8 cellular contexts compared by ENCODE assay signal in genomic region chr11:133821776-133822175, GRCh38. TPM values are rescaled to one million over a fixed set of nuclear protein-coding genes. Genes with fewer than 3 reads are reported as not detected.
A peak's percentile ranks its signal among the peaks of the same experiment; 100 is the strongest.
DNase-seq lines count a peak whose midpoint lies in the region; ATAC-seq, FAIRE-seq and TF ChIP-seq lines count a peak whose summit lies in the region.

No MANE protein-coding gene starts in this region.

- FAIRE-seq in GM12878 (lab: Jason Lieb, UNC) = no peak

- in situ Hi-C loops in GM12878 (cut with MboI) = no loop called here

- TF ChIP-seq EP300 in GM12878 (IDR thresholded peaks at IDR 0.05; ENCODE audit: borderline replicate concordance in 1 of 2, control insufficient read depth in 1 of 2, low read depth in 2 of 2, low read length in 2 of 2) = no peak

- no peaks in the 10 kb centered on the region for H3K9me3 ChIP-seq in GM12878 (replicated peaks; ENCODE audit: control insufficient read depth, insufficient read depth, low read length)

- H3K27me3 Mint-ChIP-seq in activated T-cell treated with anti-CD3 and anti-CD28 coated beads, Interleukin-2, amount 50 U/mL, for 72 hours (ENCODE audit: low read depth) = peaks cover 16% of the 10 kb centered on the region
- peaks cover 8% of the 10 kb centered on the region for H3K27me3 Mint-ChIP-seq in activated T-cell treated with anti-CD3 and anti-CD28 coated beads, Interleukin-2, amount 50 U/mL, for 4 hours (ENCODE audit: low read depth)

- RAD21 ChIA-PET in GM12878 (lab: Charles Lee; ENCODE audit: unreplicated experiment) = interaction anchor here (1.0 to 1.9 kb wide), 3 partner anchors 14 to 687 kb away, joined by 4 to 11 read pairs (median 6); no protein-coding TSS in a partner anchor

- peak; percentile 61 for TF ChIP-seq RAD21 in GM12878 (IDR thresholded peaks at IDR 0.05; ENCODE audit: insufficient read depth, low read depth, low read length)

- peak; percentile 34 to 37 for DNase-seq in activated T-cell treated with anti-CD3 and anti-CD28 coated beads, Interleukin-2, amount 50 U/mL, for 72 hours
- no peak for DNase-seq in activated T-cell treated with anti-CD3 and anti-CD28 coated beads, Interleukin-2, amount 50 U/mL, for 4 hours
- peak; percentile 15 for DNase-seq in NCI-H2196 treated with DMSO at 0.1 percent for 48 hours (lab: John Stamatoyannopoulos, UW; ENCODE audit: unreplicated experiment)
- no peak for DNase-seq in GM12878 (ENCODE audit: low read depth, low spot score)
- DNase-seq in kidney tubule cell (ENCODE audit: low spot score) = peak; percentile 47
- no peak for DNase-seq in activated CD4-positive, CD25-positive, alpha-beta regulatory T cell treated with anti-CD3 and anti-CD28 coated beads, Interleukin-2, amount 50 U/mL, for 72 hours

- TF ChIP-seq CTCF in GM12878 (IDR thresholded peaks at IDR 0.05 in 2 of 3, conservative IDR thresholded peaks at IDR 0.05 in 1 of 3; ENCODE audit: control insufficient read depth in 2 of 3, extremely low read depth in 1 of 3, insufficient read depth in 1 of 3, low read depth in 3 of 3, low read length in 3 of 3) = peak; percentile 61 to 72 (median 71)

- CTCF ChIA-PET in GM12878 (lab: Yijun Ruan, JAX) = interaction anchor here (0.6 to 1.8 kb wide), 12 partner anchors 13 to 742 kb away, joined by 3 to 22 read pairs (median 3); no protein-coding TSS in a partner anchor

- H3K4me2 ChIP-seq in GM12878 (ENCODE audit: control insufficient read depth, insufficient read depth) = no peak overlapping the region

- H3K4me3 ChIP-seq in GM12878 = no peak overlapping the region

- no peak overlapping the region for H2AFZ ChIP-seq in GM12878 (ENCODE audit: control insufficient read depth, low read depth, low read length)

- H3K9me3 Mint-ChIP-seq in activated T-cell treated with anti-CD3 and anti-CD28 coated beads, Interleukin-2, amount 50 U/mL, for 72 hours = no peaks in the 10 kb centered on the region
- no peaks in the 10 kb centered on the region for H3K9me3 Mint-ChIP-seq in activated T-cell treated with anti-CD3 and anti-CD28 coated beads, Interleukin-2, amount 50 U/mL, for 4 hours

- H3K4me1 ChIP-seq in GM12878 (ENCODE audit: control insufficient read depth, insufficient read depth, low read length) = no peaks in the 10 kb centered on the region

- SMC1A ChIA-PET in GM12878 (lab: Charles Lee; ENCODE audit: uncharacterized antibody, unreplicated experiment) = interaction anchor here (0.8 to 1.6 kb wide), 3 partner anchors 677 to 696 kb away, joined by 3 to 15 read pairs (median 4); no protein-coding TSS in a partner anchor

- no TSS peak for BruUV-seq in GM12878 (replicated peaks; lab: Mats Ljungman, UMichigan)

- no peak overlapping the region for H3K4me3 Mint-ChIP-seq in activated T-cell treated with anti-CD3 and anti-CD28 coated beads, Interleukin-2, amount 50 U/mL, for 72 hours
- no peak overlapping the region for H3K4me3 Mint-ChIP-seq in activated T-cell treated with anti-CD3 and anti-CD28 coated beads, Interleukin-2, amount 50 U/mL, for 4 hours

- no peak overlapping the region for H3K27ac ChIP-seq in GM12878 (ENCODE audit: control insufficient read depth, insufficient read depth)

- H3K27ac Mint-ChIP-seq in activated T-cell treated with anti-CD3 and anti-CD28 coated beads, Interleukin-2, amount 50 U/mL, for 72 hours = no peak overlapping the region

- H3K79me2 ChIP-seq in GM12878 (ENCODE audit: control insufficient read depth, insufficient read depth, low read length) = no peaks in the 10 kb centered on the region

- H3K27me3 ChIP-seq in GM12878 (replicated peaks in 1 of 2; ENCODE audit: control insufficient read depth in 2 of 2, insufficient read depth in 2 of 2, low read length in 1 of 2) = no peaks in the 10 kb centered on the region; a peak in 1 of 4 replicates

- peak in 1 of 2 donors; percentile 58 for ATAC-seq in activated T-cell treated with anti-CD3 and anti-CD28 coated beads, Interleukin-2, amount 50 U/mL, for 72 hours (replicated peaks in 1 of 2)
- no peak for ATAC-seq in activated T-cell treated with anti-CD3 and anti-CD28 coated beads, Interleukin-2, amount 50 U/mL, for 4 hours
- peak; percentile 60 for ATAC-seq in HG02623 (IDR thresholded peaks at IDR 0.05; ENCODE audit: unreplicated experiment)
- ATAC-seq in GM12878 = peak; percentile 83
- no peak for ATAC-seq in GM19324 (IDR thresholded peaks at IDR 0.05; ENCODE audit: low FRiP score, unreplicated experiment)

- H3K36me3 Mint-ChIP-seq in activated T-cell treated with anti-CD3 and anti-CD28 coated beads, Interleukin-2, amount 50 U/mL, for 72 hours (ENCODE audit: insufficient read depth in 2 of 2) = no peaks in the 10 kb centered on the region
- no peaks in the 10 kb centered on the region for H3K36me3 Mint-ChIP-seq in activated T-cell treated with anti-CD3 and anti-CD28 coated beads, Interleukin-2, amount 50 U/mL, for 4 hours (ENCODE audit: insufficient read depth)

- H3K4me1 Mint-ChIP-seq in activated T-cell treated with anti-CD3 and anti-CD28 coated beads, Interleukin-2, amount 50 U/mL, for 72 hours (ENCODE audit: low read depth) = no peaks in the 10 kb centered on the region
- H3K4me1 Mint-ChIP-seq in activated T-cell treated with anti-CD3 and anti-CD28 coated beads, Interleukin-2, amount 50 U/mL, for 4 hours (ENCODE audit: low read depth) = no peaks in the 10 kb centered on the region

- no peak overlapping the region for H3K9ac ChIP-seq in GM12878 (ENCODE audit: control insufficient read depth, insufficient read depth, low read length)

- no peak for TF ChIP-seq POLR2A in GM12878 (IDR thresholded peaks at IDR 0.05; ENCODE audit: low read depth, low read length)

- no peaks in the 10 kb centered on the region; the same call in 1 of the 2 replicates for H4K20me1 ChIP-seq in GM12878 (ENCODE audit: control insufficient read depth, insufficient read depth)

- intact Hi-C loops in GM12878 (cut with micrococcal nuclease; ENCODE audit: unreplicated experiment) = loop anchor here (1.0 to 5.0 kb wide), 2 partner anchors 687 to 744 kb away; no protein-coding TSS in a partner anchor

- WGBS in GM12878 (ENCODE audit: insufficient coverage, insufficient replicate concordance, low lambda C conversion rate, missing lambda C conversion rate) = 24% methylated on average over 8 of the region's 8 CpGs

- POLR2A ChIA-PET in GM12878 (lab: Charles Lee) = no interaction called here

- H3K36me3 ChIP-seq in GM12878 (ENCODE audit: control insufficient read depth in 2 of 2, insufficient read depth in 2 of 2, low read length in 1 of 2) = no peaks in the 10 kb centered on the region

TF ChIP-seq in GM12878, 131 proteins besides CTCF, POLR2A, EP300 and RAD21:
- TF ChIP-seq NFYA (IDR thresholded peaks at IDR 0.05; ENCODE audit: borderline replicate concordance, low read depth, low read length) = no peak
- peak; percentile 34; the same call in 1 of the 2 replicates for TF ChIP-seq SMC3 (IDR thresholded peaks at IDR 0.05; ENCODE audit: borderline replicate concordance, low read length)

RNA-seq across cellular contexts. Expression of gene SPATA19, which starts 23.5 kb away (rescaled TPM):
- not detected for total RNA-seq in activated T-cell treated with anti-CD3 and anti-CD28 coated beads, Interleukin-2, amount 50 U/mL, for 72 hours
- not detected for total RNA-seq in activated T-cell treated with anti-CD3 and anti-CD28 coated beads, Interleukin-2, amount 50 U/mL, for 4 hours
- not detected in 2 replicates for total RNA-seq in GM12878 (2013; cell fraction: nucleolus; rRNA removed)
- total RNA-seq in GM12878 (2014; rRNA removed) = not detected in 2 replicates
- not detected in 2 replicates for total RNA-seq in GM12878 (2014; rRNA removed; fragmentation: Illumina TruSeq; extraction: Trizol)
- not detected in 2 replicates for total RNA-seq in GM12878 (2021)
- not detected for polyA plus RNA-seq in GM12878 (2011; ENCODE audit: low read depth)
- not detected in 2 replicates for polyA plus RNA-seq in GM12878 (2011; rRNA removed)
- not detected in 2 replicates for polyA plus RNA-seq in GM12878 (2011; cell fraction: cytosol; rRNA removed)
- not detected in 2 replicates for polyA plus RNA-seq in GM12878 (2011; cell fraction: nucleus; rRNA removed)
- not detected in 2 replicates for polyA plus RNA-seq in GM12878 (2012)
- polyA plus RNA-seq in GM12878 (2014; fragmentation: Illumina TruSeq; extraction: Trizol) = not detected in 2 replicates
- not detected for polyA plus RNA-seq in GM12878 (2014; fragmentation: Nextera tagmentation; extraction: Ambion mirVana)
- polyA plus RNA-seq in GM12878 (2014; rRNA removed) = not detected in 2 replicates
- not detected for polyA plus RNA-seq in GM12878 (2016; fragmentation: Nextera tagmentation; extraction: Ambion mirVana)
- not detected in 2 replicates for polyA minus RNA-seq in GM12878 (2011; rRNA and poly(A)+ RNA removed)
- not detected in 2 replicates for polyA minus RNA-seq in GM12878 (2011; cell fraction: cytosol; rRNA and poly(A)+ RNA removed)
- polyA minus RNA-seq in GM12878 (2011; cell fraction: nucleus; rRNA and poly(A)+ RNA removed) = not detected in 2 replicates

Comparison
In these comparisons a context has a peak if more than half of its experiments do, and no peak if none do; other contexts are left out.
1. DNase-seq: peak in activated T-cell treated with anti-CD3 and anti-CD28 coated beads, Interleukin-2, amount 50 U/mL, for 72 hours (2 of 2), NCI-H2196 treated with DMSO at 0.1 percent for 48 hours (single experiment) and kidney tubule cell (single experiment); none in activated T-cell treated with anti-CD3 and anti-CD28 coated beads, Interleukin-2, amount 50 U/mL, for 4 hours (single experiment), GM12878 (single experiment) and activated CD4-positive, CD25-positive, alpha-beta regulatory T cell treated with anti-CD3 and anti-CD28 coated beads, Interleukin-2, amount 50 U/mL, for 72 hours (single experiment).
2. ATAC-seq: peak in HG02623 (single experiment) and GM12878 (single experiment); none in activated T-cell treated with anti-CD3 and anti-CD28 coated beads, Interleukin-2, amount 50 U/mL, for 4 hours (0 of 2) and GM19324 (single experiment).